8 cellular contexts compared by ENCODE assay signal in genomic region chr4:3201718-3202702, GRCh38. TPM values are rescaled to one million over a fixed set of nuclear protein-coding genes. Genes with fewer than 3 reads are reported as not detected.
DNase-seq lines count a peak whose midpoint lies in the region; ATAC-seq and TF ChIP-seq lines count a peak whose summit lies in the region.

No MANE protein-coding gene starts in this region.

- H4K20me1 ChIP-seq in Karpas-422 (ENCODE audit: insufficient read depth, low read depth, low read length) = no peaks in the 10 kb centered on the region

- H3K36me3 ChIP-seq in endodermal cell (ENCODE audit: control insufficient read depth, insufficient read depth, low read length) (peaks cover 74% of the 10 kb centered on the region), Karpas-422 (ENCODE audit: insufficient read depth, low read length) (peaks cover 8% of the 10 kb centered on the region; the same call in 1 of the 2 replicates)

- H3K4me3 ChIP-seq in endodermal cell (ENCODE audit: low read length) (no peak overlapping the region), Karpas-422 (ENCODE audit: low read length) (no peak overlapping the region)

- 94 to 96% methylated on average over 9 to 11 of the region's 11 CpGs for WGBS in endodermal cell (ENCODE audit: insufficient coverage in 1 of 2, insufficient read length in 1 of 2), 2 experiments

- H3K4me3 Mint-ChIP-seq in endodermal cell = no peak overlapping the region

- no peaks in the 10 kb centered on the region for H3K27me3 Mint-ChIP-seq in endodermal cell (ENCODE audit: insufficient read depth)

- H3K27me3 ChIP-seq in endodermal cell (ENCODE audit: control insufficient read depth, insufficient read depth, low read length, poor library complexity, severe bottlenecking) = no peaks in the 10 kb centered on the region
- H3K27me3 ChIP-seq in Karpas-422 (ENCODE audit: low read length) = no peaks in the 10 kb centered on the region

- no peaks in the 10 kb centered on the region for H3K4me1 ChIP-seq in endodermal cell (ENCODE audit: control insufficient read depth, insufficient read depth, low read length)
- peaks cover 11% of the 10 kb centered on the region for H3K4me1 ChIP-seq in Karpas-422 (ENCODE audit: low read length)

- DNase-seq in activated CD4-positive, alpha-beta T cell treated with anti-CD3 and anti-CD28 coated beads for 4 hours = peak; percentile 59 to 63
- DNase-seq in endodermal cell (peak; percentile 27), Karpas-422 (no peak), amniotic stem cell (lab: John Stamatoyannopoulos, UW) (no peak), HuH-7 (ENCODE audit: low spot score) (no peak)
- peak; percentile 20 to 28 for DNase-seq in stimulated activated CD4-positive, alpha-beta T cell treated with anti-CD3 and anti-CD28 coated beads, Interleukin-1b, Interleukin-23, amount 100 ng/mL, for 1 hour (ENCODE audit: low read depth in 2 of 2)

- H3K9ac ChIP-seq in endodermal cell (ENCODE audit: extremely low read depth, low read length, poor library complexity, severe bottlenecking) (no peak overlapping the region), Karpas-422 (ENCODE audit: low read length) (no peak overlapping the region)

- peak; percentile 57 for ATAC-seq in GM18858 (IDR thresholded peaks at IDR 0.05; ENCODE audit: unreplicated experiment)
- ATAC-seq in HG03457 (IDR thresholded peaks at IDR 0.05; ENCODE audit: unreplicated experiment) = peak; percentile 38

- H2AFZ ChIP-seq in Karpas-422 (ENCODE audit: low read length) = no peak overlapping the region

- H3K27ac ChIP-seq in endodermal cell (ENCODE audit: low read depth, low read length) (no peak overlapping the region), Karpas-422 (ENCODE audit: low read length) (no peak overlapping the region)

- no peak for TF ChIP-seq CTCF in endodermal cell (conservative IDR thresholded peaks at IDR 0.05)

- no peak overlapping the region for H3K4me2 ChIP-seq in Karpas-422 (ENCODE audit: low read depth, low read length, poor library complexity, severe bottlenecking)

- peaks cover 37% of the 10 kb centered on the region for H3K36me3 Mint-ChIP-seq in endodermal cell (ENCODE audit: low read depth)

- no peaks in the 10 kb centered on the region for H3K9me3 Mint-ChIP-seq in endodermal cell

- H3K4me1 Mint-ChIP-seq in endodermal cell = no peaks in the 10 kb centered on the region

- H3K79me2 ChIP-seq in Karpas-422 (ENCODE audit: low read length) = no peaks in the 10 kb centered on the region

- H3K9me3 ChIP-seq in endodermal cell (ENCODE audit: control insufficient read depth, low read length) = no peaks in the 10 kb centered on the region
- H3K9me3 ChIP-seq in Karpas-422 (ENCODE audit: low read length) = no peaks in the 10 kb centered on the region

- no peak overlapping the region for H3K27ac Mint-ChIP-seq in endodermal cell

- no peaks in the 10 kb centered on the region for H3K9me2 ChIP-seq in Karpas-422 (replicated peaks; ENCODE audit: insufficient read depth, low read length)

RNA-seq across cellular contexts. Expression of gene MSANTD1, which starts 46.9 kb away (rescaled TPM):
- 1 to 10 TPM in 1 of 2 donors, under 1 TPM in 1; 1.00 to 2.5 TPM for total RNA-seq in endodermal cell
- polyA plus RNA-seq in endodermal cell (2013, experiment 1 of 2) = 0.32 TPM
- 0.41 TPM for polyA plus RNA-seq in endodermal cell (2013, experiment 2 of 2)
- 0.52 and 1.0 TPM in 2 replicates for total RNA-seq in Karpas-422 (2014; rRNA removed; shearing (Covaris generic); ENCODE audit: low replicate concordance)

Comparison
In these comparisons a context has a peak if more than half of its experiments do, and no peak if none do; other contexts are left out.
1. DNase-seq: peak in activated CD4-positive, alpha-beta T cell treated with anti-CD3 and anti-CD28 coated beads for 4 hours (2 of 2), endodermal cell (single experiment) and stimulated activated CD4-positive, alpha-beta T cell treated with anti-CD3 and anti-CD28 coated beads, Interleukin-1b, Interleukin-23, amount 100 ng/mL, for 1 hour (2 of 2); none in Karpas-422 (single experiment), amniotic stem cell (single experiment) and HuH-7 (single experiment).